ENCODE assay signal across 8 cellular contexts in genomic region chr6:27544135-27544534, GRCh38.
DNase-seq lines count a peak whose midpoint lies in the region; ATAC-seq, FAIRE-seq and TF ChIP-seq lines count a peak whose summit lies in the region.
"Not testable (repeated sequence)": the region's sequence is repeated elsewhere in the genome, so short reads cannot be mapped to it uniquely, and the experiment has no call there.

No MANE protein-coding gene starts in this region.

- H3K9ac ChIP-seq in HUES48 (ENCODE audit: low read depth, low read length) = peak overlapping the region; percentile 56; the same call in 1 of the 2 replicates
- peak overlapping the region; percentile 72 for H3K9ac ChIP-seq in SK-N-MC (ENCODE audit: insufficient read length)
- peak overlapping the region; percentile 61 for H3K9ac ChIP-seq in iPS-18a (ENCODE audit: low read length)

- not testable (repeated sequence) for H3K9me3 ChIP-seq in A549; HUES48 (ENCODE audit: control insufficient read depth, insufficient read depth, low read length); SK-N-MC (ENCODE audit: low read depth, low read length); iPS-18a (ENCODE audit: control insufficient read depth, low read depth, low read length); osteoblast (ENCODE audit: low read depth, low read length)

- H2AFZ ChIP-seq in osteoblast (ENCODE audit: low read length) = peak overlapping the region; percentile 93

- H4K20me1 ChIP-seq in osteoblast (ENCODE audit: insufficient read depth, low read length) = not testable (repeated sequence)

- H3K27me3 ChIP-seq in HUES48 (ENCODE audit: control insufficient read depth, insufficient read depth, low read length); osteoblast (ENCODE audit: insufficient read depth, low read length): not testable (repeated sequence)
- H3K27me3 ChIP-seq in iPS-18a (ENCODE audit: control insufficient read depth, insufficient read depth, low read length) = peaks cover 22% of the 10 kb centered on the region

- not testable (repeated sequence) for H3K4me1 ChIP-seq in A549; HUES48 (ENCODE audit: control insufficient read depth, insufficient read depth, low read length); iPS-18a (ENCODE audit: control insufficient read depth, low read depth, low read length)
- peaks cover 22% of the 10 kb centered on the region for H3K4me1 ChIP-seq in osteoblast (ENCODE audit: insufficient read depth, low read length)

- not testable (repeated sequence) for TF ChIP-seq POLR2A in A549 (IDR thresholded peaks at IDR 0.05; ENCODE audit: low read length)

- H3K4me3 ChIP-seq in A549 (peak overlapping the region; percentile 49), HUES48 (ENCODE audit: low read depth, low read length) (peak overlapping the region; percentile 90), SK-N-MC (peak overlapping the region; percentile 87), astrocyte of the spinal cord (ENCODE audit: low read depth, low read length) (peak overlapping the region; percentile 50), epithelial cell of proximal tubule (ENCODE audit: low read depth, low read length) (peak overlapping the region; percentile 64), iPS-18a (ENCODE audit: low read length) (peak overlapping the region; percentile 87), osteoblast (ENCODE audit: insufficient read depth, low read length) (peak overlapping the region; percentile 72)

- not testable (repeated sequence) for TF ChIP-seq EP300 in A549 (IDR thresholded peaks at IDR 0.05)

- H3K27ac ChIP-seq in A549 = peak overlapping the region in 1 of 2 experiments; percentile 77; a peak in 4 of 6 replicates
- not testable (repeated sequence) for H3K27ac ChIP-seq in HUES48 (ENCODE audit: low read depth, low read length); SK-N-MC; iPS-18a (ENCODE audit: low read length); osteoblast (ENCODE audit: low read depth, low read length)

- POLR2A ChIA-PET in A549 (lab: Yijun Ruan, JAX) = interaction anchor here (0.6 kb wide), 1 partner anchor 965 kb away, joined by 3 read pairs; no protein-coding TSS in a partner anchor

- in situ Hi-C loops in astrocyte of the spinal cord (cut with HindIII; ENCODE audit: low sequenced_read_pairs) = not testable (repeated sequence)

- H3K4me2 ChIP-seq in A549 (peak overlapping the region; percentile 66), osteoblast (ENCODE audit: insufficient read depth, low read length) (peak overlapping the region; percentile 97)

- DNase-seq in A549 (ENCODE audit: low read depth in 1 of 2, low spot score in 1 of 2) = peak in 1 of 2 experiments; percentile 61
- peak; percentile 29 for DNase-seq in GM10266 (ENCODE audit: extremely low spot score)
- not testable (repeated sequence) for DNase-seq in SK-N-MC (ENCODE audit: low read depth, low spot score); astrocyte of the spinal cord (ENCODE audit: low read depth, low spot score); epithelial cell of proximal tubule (ENCODE audit: low read depth); osteoblast (ENCODE audit: insufficient read length, low spot score, missing footprints)

- not testable (repeated sequence) for ATAC-seq in A549

- not testable (repeated sequence) for TF ChIP-seq RAD21 in A549 (conservative IDR thresholded peaks at IDR 0.05 in 1 of 2, IDR thresholded peaks at IDR 0.05 in 1 of 2)

- not testable (repeated sequence) for H3K79me2 ChIP-seq in osteoblast (ENCODE audit: insufficient read depth, low read length)

- not testable (repeated sequence) for H3K36me3 ChIP-seq in HUES48 (ENCODE audit: control insufficient read depth, insufficient read depth, low read length); SK-N-MC (ENCODE audit: insufficient read depth, low read length); iPS-18a (ENCODE audit: control insufficient read depth, low read depth, low read length); osteoblast (ENCODE audit: insufficient read depth, low read length)

- CTCF ChIA-PET in A549 (lab: Yijun Ruan, JAX) = interaction anchor here (1.0 to 1.3 kb wide), 3 partner anchors 35 to 65 kb away, joined by 3 read pairs; no protein-coding TSS in a partner anchor

- 28% methylated on average over 17 of the region's 20 CpGs for WGBS in A549 (ENCODE audit: missing lambda C conversion rate)

- FAIRE-seq in A549 (lab: Jason Lieb, UNC) = not testable (repeated sequence)

- TF ChIP-seq CTCF in A549 (IDR thresholded peaks at IDR 0.05); GM10266 (IDR thresholded peaks at IDR 0.05; ENCODE audit: control insufficient read depth, insufficient read depth, low read depth, missing control alignments); astrocyte of the spinal cord (IDR thresholded peaks at IDR 0.05; ENCODE audit: low read depth, low read length); epithelial cell of proximal tubule (conservative IDR thresholded peaks at IDR 0.05; ENCODE audit: low read depth, low read length); osteoblast (IDR thresholded peaks at IDR 0.05; ENCODE audit: extremely low read depth, low read depth, low read length): not testable (repeated sequence)
